Comparison of ENCODE assay signal across 8 cellular contexts in genomic region chr2:64019975-64020281, GRCh38. TPM values are rescaled to one million over a fixed set of nuclear protein-coding genes. Genes with fewer than 3 reads are reported as not detected.
A peak's percentile ranks its signal among the peaks of the same experiment; 100 is the strongest.
DNase-seq lines count a peak whose midpoint lies in the region; ATAC-seq and TF ChIP-seq lines count a peak whose summit lies in the region.

No MANE protein-coding gene starts in this region.

- H3K27ac ChIP-seq in WERI-Rb-1 (peak overlapping the region; percentile 92), iPS-18a (ENCODE audit: low read length) (no peak overlapping the region), stomach (peak overlapping the region; percentile 95 to 100 (median 98))

- H3K4me1 ChIP-seq in iPS-18a (ENCODE audit: control insufficient read depth, low read depth, low read length) (peaks cover 17% of the 10 kb centered on the region), stomach (peaks cover 4 to 54% (median 46%) of the 10 kb centered on the region in 4 donors)

- peak overlapping the region; percentile 73 for H3K9ac ChIP-seq in iPS-18a (ENCODE audit: low read length)

- TF ChIP-seq CTCF in WERI-Rb-1 (IDR thresholded peaks at IDR 0.05; ENCODE audit: low read depth, low read length) (no peak), stomach (IDR thresholded peaks at IDR 0.05) (no peak)

- no peak for TF ChIP-seq POLR2A in stomach (IDR thresholded peaks at IDR 0.05)

- H3K9me3 ChIP-seq in WERI-Rb-1 (ENCODE audit: severe bottlenecking), result no peaks in the 10 kb centered on the region
- H3K9me3 ChIP-seq in iPS-18a (ENCODE audit: control insufficient read depth, low read depth, low read length), result no peaks in the 10 kb centered on the region
- H3K9me3 ChIP-seq in stomach, result no peaks in the 10 kb centered on the region

- peak overlapping the region; percentile 80 for H3K4me3 ChIP-seq in WERI-Rb-1 (ENCODE audit: low read depth, low read length)
- peak overlapping the region; percentile 70 for H3K4me3 ChIP-seq in iPS-18a (ENCODE audit: low read length)
- peak overlapping the region; percentile 63 to 81 (median 74) for H3K4me3 ChIP-seq in stomach

- intact Hi-C loops in stomach (cut with DNase I; ENCODE audit: low total_unique reads), result no loop called here

- ATAC-seq in GM18873 (IDR thresholded peaks at IDR 0.05; ENCODE audit: low FRiP score, unreplicated experiment), result no peak

- TF ChIP-seq EP300 in stomach (IDR thresholded peaks at IDR 0.05), result no peak

- DNase-seq in NCI-H510A treated with DMSO at 0.1 percent for 48 hours (lab: John Stamatoyannopoulos, UW) (peak; percentile 35), NCI-H510A (lab: John Stamatoyannopoulos, UW) (no peak), WERI-Rb-1 (no peak), stomach (no peak), SHP77 treated with DMSO at 0.1 percent for 48 hours (lab: John Stamatoyannopoulos, UW) (no peak), UCSD-AML1 (lab: John Stamatoyannopoulos, UW; ENCODE audit: unreplicated experiment) (no peak)

- H3K36me3 ChIP-seq in WERI-Rb-1 (no peaks in the 10 kb centered on the region), iPS-18a (ENCODE audit: control insufficient read depth, low read depth, low read length) (no peaks in the 10 kb centered on the region), stomach (no peaks in the 10 kb centered on the region)

- H3K27me3 ChIP-seq in WERI-Rb-1 (ENCODE audit: insufficient read depth, low read depth, severe bottlenecking) (no peaks in the 10 kb centered on the region), iPS-18a (ENCODE audit: control insufficient read depth, insufficient read depth, low read length) (no peaks in the 10 kb centered on the region), stomach (no peaks in the 10 kb centered on the region)

RNA-seq across cellular contexts. Expression of gene VPS54, which starts 0.7 kb away (rescaled TPM):
- 10 to 100 TPM in 3 of 5 donors, 1 to 10 TPM in 2; 3.2 to 58.9 (median 13.8) TPM for total RNA-seq in stomach
- 10 to 100 TPM; 10.1 to 16.8 (median 12.3) TPM for polyA plus RNA-seq in stomach
